8 cellular contexts compared by ENCODE assay signal in the genomic region with DNA sequence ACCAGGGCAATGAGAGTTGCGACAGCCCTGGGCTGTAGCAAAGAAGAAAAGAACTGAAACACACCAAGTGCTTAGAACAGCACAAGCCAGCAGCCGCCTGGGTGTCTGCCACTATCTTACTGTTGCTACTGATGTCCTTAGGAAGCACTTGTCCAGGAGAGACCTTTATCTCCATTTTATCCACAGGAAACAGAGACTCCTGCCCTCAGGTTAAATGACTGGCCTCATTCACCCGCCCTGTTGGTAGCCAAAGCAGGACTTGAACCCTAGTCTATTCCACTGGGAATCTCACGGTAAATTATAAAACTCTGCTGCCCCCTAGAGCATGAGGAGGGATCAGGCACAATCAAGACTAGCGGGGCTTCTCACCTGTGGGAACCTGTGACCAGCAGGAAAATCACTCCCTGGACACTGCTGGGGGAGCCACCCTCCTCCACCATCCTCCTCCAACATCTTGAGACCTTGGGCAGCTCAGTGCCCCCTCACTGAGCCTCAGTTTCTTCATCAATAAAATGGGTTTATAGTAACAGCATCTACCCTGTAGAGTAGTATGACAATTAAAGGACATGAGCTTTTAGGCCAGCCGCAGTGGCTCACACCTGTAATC. TPM values are rescaled to one million over a fixed set of nuclear protein-coding genes. Genes with fewer than 3 reads are reported as not detected.
DNase-seq lines count a peak whose midpoint lies in the region; ATAC-seq and TF ChIP-seq lines count a peak whose summit lies in the region.

No MANE protein-coding gene starts in this region.

- no peaks in the 10 kb centered on the region for H3K9me3 Mint-ChIP-seq in activated T-cell treated with anti-CD3 and anti-CD28 coated beads, Interleukin-2, amount 50 U/mL, for 24 hours

- H3K4me3 Mint-ChIP-seq in activated T-cell treated with anti-CD3 and anti-CD28 coated beads, Interleukin-2, amount 50 U/mL, for 24 hours = no peak overlapping the region

- H3K27ac ChIP-seq in right cardiac atrium (ENCODE audit: low read length) (peak overlapping the region; percentile 25), suprapubic skin (no peak overlapping the region)

- no peak for TF ChIP-seq EP300 in suprapubic skin (IDR thresholded peaks at IDR 0.05)

- TF ChIP-seq CTCF in AG09309 (IDR thresholded peaks at IDR 0.05; ENCODE audit: control insufficient read depth, insufficient read depth, low read depth, low read length, missing control alignments) (peak; percentile 59), GM12873 (IDR thresholded peaks at IDR 0.05; ENCODE audit: insufficient read depth, low read depth, low read length, missing control alignments) (peak; percentile 77), suprapubic skin (IDR thresholded peaks at IDR 0.05) (peak; percentile 21 to 31)

- intact Hi-C loops in right cardiac atrium (cut with DNase I) = loop anchor here in 3 of 4 donors (5.0 to 10.0 kb wide), 3 partner anchors 92 to 415 kb away; no protein-coding TSS in a partner anchor

- no peaks in the 10 kb centered on the region for H3K36me3 Mint-ChIP-seq in activated T-cell treated with anti-CD3 and anti-CD28 coated beads, Interleukin-2, amount 50 U/mL, for 24 hours (ENCODE audit: low read depth)

- H3K4me3 ChIP-seq in AG09309 (ENCODE audit: control insufficient read depth, low read depth, low read length) (no peak overlapping the region), right cardiac atrium (ENCODE audit: low read length) (no peak overlapping the region), suprapubic skin (no peak overlapping the region)

- H3K4me1 Mint-ChIP-seq in activated T-cell treated with anti-CD3 and anti-CD28 coated beads, Interleukin-2, amount 50 U/mL, for 24 hours (ENCODE audit: low read depth) = peaks cover 3% of the 10 kb centered on the region

- WGBS in right cardiac atrium = 54% methylated on average over 6 of the region's 6 CpGs
- WGBS in suprapubic skin = 63% methylated on average over 5 of the region's 6 CpGs

- no peak overlapping the region for H3K27ac Mint-ChIP-seq in activated T-cell treated with anti-CD3 and anti-CD28 coated beads, Interleukin-2, amount 50 U/mL, for 24 hours

- H3K4me1 ChIP-seq in right cardiac atrium (ENCODE audit: control insufficient read depth, insufficient read depth, low read length) = peaks cover 9% of the 10 kb centered on the region
- peaks cover 7% of the 10 kb centered on the region for H3K4me1 ChIP-seq in suprapubic skin

- no peaks in the 10 kb centered on the region for H3K9me3 ChIP-seq in right cardiac atrium (ENCODE audit: control insufficient read depth, low read length)
- H3K9me3 ChIP-seq in suprapubic skin = no peaks in the 10 kb centered on the region

- ATAC-seq in right cardiac atrium (peak; percentile 45 to 55), HG03571 (IDR thresholded peaks at IDR 0.05; ENCODE audit: unreplicated experiment) (no peak)

- H3K27me3 ChIP-seq in right cardiac atrium (ENCODE audit: control insufficient read depth, insufficient read depth) = no peaks in the 10 kb centered on the region
- no peaks in the 10 kb centered on the region for H3K27me3 ChIP-seq in suprapubic skin

- TF ChIP-seq POLR2A in suprapubic skin (IDR thresholded peaks at IDR 0.05) = no peak

- H3K36me3 ChIP-seq in suprapubic skin = no peaks in the 10 kb centered on the region

- no peaks in the 10 kb centered on the region for H3K27me3 Mint-ChIP-seq in activated T-cell treated with anti-CD3 and anti-CD28 coated beads, Interleukin-2, amount 50 U/mL, for 24 hours

- no peak for DNase-seq in AG09309 (ENCODE audit: low read depth)
- DNase-seq in NCI-H2171 (lab: John Stamatoyannopoulos, UW) = peak; percentile 29
- peak; percentile 49 for DNase-seq in activated T-cell treated with anti-CD3 and anti-CD28 coated beads, Interleukin-2, amount 50 U/mL, for 24 hours
- DNase-seq in right cardiac atrium = no peak
- no peak for DNase-seq in suprapubic skin (ENCODE audit: low spot score in 2 of 2)
- no peak for DNase-seq in cortex of kidney (lab: John Stamatoyannopoulos, UW)

RNA-seq across cellular contexts. Expression of a gene that starts 20.5 kb away (rescaled TPM):
- 10 to 100 TPM; 23.1 to 98.5 (median 57.6) TPM for total RNA-seq in right cardiac atrium
- polyA plus RNA-seq in right cardiac atrium = 71.7 TPM
- 10 to 100 TPM in 3 of 4 donors, 1 to 10 TPM in 1; 7.2 to 21.9 (median 19.9) TPM for total RNA-seq in suprapubic skin

Comparison
In these comparisons a context has a peak if more than half of its experiments do, and no peak if none do; other contexts are left out.
1. DNase-seq: peak in NCI-H2171 (single experiment) and activated T-cell treated with anti-CD3 and anti-CD28 coated beads, Interleukin-2, amount 50 U/mL, for 24 hours (single experiment); none in AG09309 (single experiment), right cardiac atrium (0 of 3), suprapubic skin (0 of 2) and cortex of kidney (single experiment).
2. CTCF ChIP-seq: peak in every context shown above with its lines; median percentile 77 in GM12873; 59 in AG09309; 26 in suprapubic skin.